In genomic region chr16:31471875-31472558, GRCh38 we compare ENCODE assay signal across 8 cellular contexts. TPM values are rescaled to one million over a fixed set of nuclear protein-coding genes. Genes with fewer than 3 reads are reported as not detected.
DNase-seq lines count a peak whose midpoint lies in the region; ATAC-seq and TF ChIP-seq lines count a peak whose summit lies in the region.

Gene TGFB1I1 (plus strand): TSS chr16:31472152. CDS start chr16:31472189, 37 bp downstream.

- H3K27ac Mint-ChIP-seq in T-helper 2 cell treated with Interferon-gamma antibody and Interleukin-4, amounts not matched to agents 5 μg/mL and 100 μg/mL, for 36 hours = no peak within 1 kb of the TSS
- peak within 1 kb of the TSS; percentile 15 to 68 for H3K27ac Mint-ChIP-seq in T-cell

- peaks cover 19 to 63% (median 26%) of the 10 kb centered on the region in 3 donors for H3K4me1 ChIP-seq in esophagus squamous epithelium
- H3K4me1 ChIP-seq in muscle layer of colon (ENCODE audit: insufficient read depth, low read length) = peaks cover 48% of the 10 kb centered on the region

- H3K36me3 Mint-ChIP-seq in T-helper 2 cell treated with Interferon-gamma antibody and Interleukin-4, amounts not matched to agents 5 μg/mL and 100 μg/mL, for 36 hours (ENCODE audit: low read depth) = peaks cover 5% of the 10 kb centered on the region
- peaks cover 4% of the 10 kb centered on the region for H3K36me3 Mint-ChIP-seq in T-cell

- ATAC-seq in T-cell (replicated peaks in 1 of 4) (no peak), HG02970 (IDR thresholded peaks at IDR 0.05; ENCODE audit: low FRiP score, unreplicated experiment) (no peak), GM19397 (IDR thresholded peaks at IDR 0.05; ENCODE audit: unreplicated experiment) (no peak)

- H3K27ac ChIP-seq in esophagus squamous epithelium (peak within 1 kb of the TSS; percentile 80 to 94 (median 86)), muscle layer of colon (ENCODE audit: low read depth, low read length) (peak within 1 kb of the TSS; percentile 92)

- H3K36me3 ChIP-seq in esophagus squamous epithelium = peaks cover 0 to 41% (median under 1%) of the 10 kb centered on the region in 3 donors
- peaks cover 36% of the 10 kb centered on the region for H3K36me3 ChIP-seq in muscle layer of colon (ENCODE audit: insufficient read depth, low read length)

- H3K27me3 ChIP-seq in esophagus squamous epithelium (peaks cover 0 to 7% (median 0%) of the 10 kb centered on the region in 4 donors), muscle layer of colon (ENCODE audit: control insufficient read depth in 1 of 2, insufficient read depth in 2 of 2, low read length in 2 of 2) (no peaks in the 10 kb centered on the region)

- no peak for TF ChIP-seq CTCF in esophagus squamous epithelium (IDR thresholded peaks at IDR 0.05)

- peak within 1 kb of the TSS; percentile 99 for H3K9ac ChIP-seq in muscle layer of colon (ENCODE audit: low read length)

- peaks cover 35% of the 10 kb centered on the region for H3K27me3 Mint-ChIP-seq in T-helper 2 cell treated with Interferon-gamma antibody and Interleukin-4, amounts not matched to agents 5 μg/mL and 100 μg/mL, for 36 hours (ENCODE audit: low read depth)
- H3K27me3 Mint-ChIP-seq in T-cell = peaks cover 6 to 18% of the 10 kb centered on the region in 2 donors

- H3K9me3 Mint-ChIP-seq in T-helper 2 cell treated with Interferon-gamma antibody and Interleukin-4, amounts not matched to agents 5 μg/mL and 100 μg/mL, for 36 hours = no peaks in the 10 kb centered on the region
- H3K9me3 Mint-ChIP-seq in T-cell = no peaks in the 10 kb centered on the region

- intact Hi-C loops in esophagus squamous epithelium (cut with DNase I) = no loop called here

- H3K4me1 Mint-ChIP-seq in T-helper 2 cell treated with Interferon-gamma antibody and Interleukin-4, amounts not matched to agents 5 μg/mL and 100 μg/mL, for 36 hours (ENCODE audit: low read depth) = peaks cover 17% of the 10 kb centered on the region
- H3K4me1 Mint-ChIP-seq in T-cell = peaks cover 17 to 28% (median 25%) of the 10 kb centered on the region in 3 donors

- no peaks in the 10 kb centered on the region for H3K9me3 ChIP-seq in esophagus squamous epithelium
- H3K9me3 ChIP-seq in muscle layer of colon (ENCODE audit: low read length) = no peaks in the 10 kb centered on the region

- WGBS in esophagus squamous epithelium, 2 donors = 0% methylated on average over 1 to 18 of the region's 59 CpGs

- no peak for DNase-seq in T-helper 2 cell treated with Interferon-gamma antibody and Interleukin-4, amounts not matched to agents 5 μg/mL and 100 μg/mL, for 36 hours (ENCODE audit: low spot score)
- DNase-seq in T-helper 2 cell = no peak
- DNase-seq in T-cell = no peak
- DNase-seq in esophagus squamous epithelium (lab: John Stamatoyannopoulos, UW) = no peak
- no peak for DNase-seq in NCI-H187 treated with DMSO at 0.1 percent for 48 hours (lab: John Stamatoyannopoulos, UW)

- POLR2A ChIA-PET in T-cell (lab: Charles Lee) = interaction anchor here in 1 of 2 donors (0.6 kb wide), 1 partner anchor 428 kb away, joined by 12 read pairs; no protein-coding TSS in a partner anchor

- peak within 1 kb of the TSS; percentile 71 for H3K4me3 Mint-ChIP-seq in T-helper 2 cell treated with Interferon-gamma antibody and Interleukin-4, amounts not matched to agents 5 μg/mL and 100 μg/mL, for 36 hours
- peak within 1 kb of the TSS; percentile 63 to 71 (median 63) for H3K4me3 Mint-ChIP-seq in T-cell

- CTCF ChIA-PET in T-cell (lab: Charles Lee) = interaction anchor here in 1 of 2 donors (0.6 kb wide), 1 partner anchor 226 kb away, joined by 3 read pairs; no protein-coding TSS in a partner anchor

- peak in 1 of 4 donors; percentile 35 for TF ChIP-seq POLR2A in esophagus squamous epithelium (IDR thresholded peaks at IDR 0.05)

- H3K4me3 ChIP-seq in esophagus squamous epithelium (peak within 1 kb of the TSS; percentile 42 to 82 (median 64)), muscle layer of colon (ENCODE audit: low read depth in 1 of 2, low read length in 2 of 2) (peak within 1 kb of the TSS; percentile 78 to 95)

RNA-seq across cellular contexts. Expression of gene TGFB1I1, which starts in this region (rescaled TPM):
- total RNA-seq in T-cell (1 to 10 TPM in 1 of 5 donors, under 1 TPM in 4; 0.40 to 1.1 (median 0.72) TPM), esophagus squamous epithelium (10 to 100 TPM in 2 of 4 donors, 1 to 10 TPM in 2; 7.5 to 70.6 (median 11.1) TPM)
